2 cellular contexts compared by ENCODE assay signal in genomic region chr7:16651391-16652254, GRCh38.
TF ChIP-seq lines count a peak whose summit lies in the region.

No MANE protein-coding gene starts in this region.

TF ChIP-seq in endothelial cell of umbilical vein, 7 proteins besides CTCF, POLR2A, EP300 and RAD21:
- TF ChIP-seq POLR2AphosphoS5 (IDR thresholded peaks at IDR 0.05; ENCODE audit: insufficient read depth, low read depth, low read length) (no peak), EZH2 (IDR thresholded peaks at IDR 0.05; ENCODE audit: borderline replicate concordance, low read depth, low read length, severe bottlenecking) (no peak), JUN (IDR thresholded peaks at IDR 0.05; ENCODE audit: borderline replicate concordance, insufficient read depth, insufficient read length, low read depth) (no peak), MYC (IDR thresholded peaks at IDR 0.05; ENCODE audit: low read depth, low read length) (no peak), GATA2 (IDR thresholded peaks at IDR 0.05; ENCODE audit: insufficient read depth, insufficient read length, low read depth, low read length) (no peak), FOS (IDR thresholded peaks at IDR 0.05; ENCODE audit: borderline replicate concordance, insufficient read depth, low read length) (no peak), MAX (IDR thresholded peaks at IDR 0.05; ENCODE audit: insufficient read depth, insufficient read length) (no peak)
TF ChIP-seq in endothelial cell of umbilical vein: peak in this region for 0.

TF ChIP-seq in HepG2, 621 proteins besides CTCF, POLR2A, EP300 and RAD21:
- TF ChIP-seq ZNF333 (CRISPR knock-in tag; IDR thresholded peaks at IDR 0.05; ENCODE audit: borderline replicate concordance) (no peak), ZNF605 (CRISPR knock-in tag; IDR thresholded peaks at IDR 0.05) (no peak), YEATS4 (CRISPR knock-in tag; IDR thresholded peaks at IDR 0.05; ENCODE audit: borderline replicate concordance) (no peak), ARID4A (CRISPR knock-in tag; IDR thresholded peaks at IDR 0.05; ENCODE audit: borderline replicate concordance) (no peak), ZNF572 (CRISPR knock-in tag; IDR thresholded peaks at IDR 0.05) (no peak), ARID2 (CRISPR knock-in tag; IDR thresholded peaks at IDR 0.05; ENCODE audit: borderline replicate concordance) (no peak), POLR2G (IDR thresholded peaks at IDR 0.05; ENCODE audit: low read depth, low read length) (no peak), ZNF496 (CRISPR knock-in tag; IDR thresholded peaks at IDR 0.05; ENCODE audit: insufficient replicate concordance) (no peak)
